In the genomic region with DNA sequence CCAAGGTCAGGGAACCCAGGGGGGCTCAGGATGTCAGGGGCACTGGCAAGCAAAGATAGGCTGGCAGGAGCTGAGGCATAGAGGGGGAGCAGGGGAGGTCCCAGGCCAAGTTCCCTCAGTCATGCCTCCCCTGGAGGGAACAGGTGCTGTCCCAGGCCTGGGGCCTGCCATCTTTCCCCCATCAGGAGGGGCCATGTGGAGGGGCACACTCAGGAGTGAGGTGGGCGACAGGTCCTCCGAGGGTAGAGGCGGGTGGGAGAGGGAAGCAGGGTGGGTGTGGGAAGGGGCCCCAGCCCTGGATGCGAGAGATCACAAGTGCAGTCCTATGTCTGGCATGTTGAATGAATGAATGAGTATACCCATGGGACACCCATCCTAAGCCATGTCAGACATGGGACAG, we compare ENCODE assay signal across 17 cellular contexts.
DNase-seq lines count a peak whose midpoint lies in the region; ATAC-seq and TF ChIP-seq lines count a peak whose summit lies in the region.
"Had no signal": no experiment of that assay in that cellular context is flagged by ENCODE, and none has a peak within 500 bp of the region (broad histone marks: within the 10 kb centered on the region; RNA-seq: fewer than 3 reads in every experiment).

No MANE protein-coding gene starts in this region.

- peak overlapping the region in 1 of 2 experiments; percentile 55 for H3K14ac ChIP-seq in mesenchymal stem cell (ENCODE audit: low read length in 2 of 2)

- no peak for TF ChIP-seq POLR2A in spleen (IDR thresholded peaks at IDR 0.05)
- no peak for TF ChIP-seq POLR2A in vagina (IDR thresholded peaks at IDR 0.05)

- TF ChIP-seq CTCF in right atrium auricular region (IDR thresholded peaks at IDR 0.05), result no peak
- TF ChIP-seq CTCF in endothelial cell (IDR thresholded peaks at IDR 0.05; ENCODE audit: unreplicated experiment), result no peak
- no peak for TF ChIP-seq CTCF in spleen (IDR thresholded peaks at IDR 0.05 in 8 of 11, conservative IDR thresholded peaks at IDR 0.05 in 3 of 11)
- no peak for TF ChIP-seq CTCF in vagina (IDR thresholded peaks at IDR 0.05)

- no peak overlapping the region for H3K18ac ChIP-seq in mesenchymal stem cell (ENCODE audit: low read depth in 1 of 2, low read length in 2 of 2)

- H2AK5ac ChIP-seq in mesenchymal stem cell (ENCODE audit: low read length, severe bottlenecking), result no peak overlapping the region

- H3K4me3 ChIP-seq in right atrium auricular region (no peak overlapping the region), mesenchymal stem cell (ENCODE audit: insufficient read depth in 1 of 2, low read depth in 1 of 2, low read length in 2 of 2) (no peak overlapping the region), spleen (no peak overlapping the region), vagina (no peak overlapping the region)
- H3K4me3 ChIP-seq: BLaER1 treated with 17β-estradiol and CSF1 and Interleukin-3, amounts not matched to agents 10 nM and 100 nM; GM12878 had no signal

- no peak overlapping the region for H3K23ac ChIP-seq in mesenchymal stem cell (ENCODE audit: low read length in 2 of 2)

- H3K4me2 ChIP-seq in mesenchymal stem cell (ENCODE audit: low read length, poor library complexity, severe bottlenecking), result no peak overlapping the region

- no peaks in the 10 kb centered on the region for H3K79me1 ChIP-seq in mesenchymal stem cell (replicated peaks; ENCODE audit: low read length, poor library complexity, severe bottlenecking)

- H3K27ac Mint-ChIP-seq in endothelial cell (ENCODE audit: unreplicated experiment), result peak overlapping the region; percentile 16
- no peak overlapping the region for H3K27ac Mint-ChIP-seq in activated T-cell treated with anti-CD3 and anti-CD28 coated beads, Interleukin-2, amount 50 U/mL, for 72 hours
- H3K27ac Mint-ChIP-seq: B cell; CD8-positive, alpha-beta T cell had no signal

- no peak overlapping the region for H2BK15ac ChIP-seq in mesenchymal stem cell (ENCODE audit: low read depth, poor library complexity, severe bottlenecking)

- H3K27me3 ChIP-seq in right atrium auricular region (no peaks in the 10 kb centered on the region), mesenchymal stem cell (ENCODE audit: control insufficient read depth in 1 of 2, insufficient read depth in 1 of 2, low read length in 2 of 2) (peaks cover 23 to 70% of the 10 kb centered on the region in 2 experiments), spleen (replicated peaks in 1 of 7) (peaks cover 0 to 54% (median 0%) of the 10 kb centered on the region in 7 donors), vagina (no peaks in the 10 kb centered on the region)
- H3K27me3 ChIP-seq: BLaER1 treated with 17β-estradiol and CSF1 and Interleukin-3, amounts not matched to agents 10 nM and 100 nM had no signal

- no peaks in the 10 kb centered on the region for H3K36me3 Mint-ChIP-seq in endothelial cell (ENCODE audit: low read depth, unreplicated experiment)
- no peaks in the 10 kb centered on the region for H3K36me3 Mint-ChIP-seq in activated T-cell treated with anti-CD3 and anti-CD28 coated beads, Interleukin-2, amount 50 U/mL, for 72 hours (ENCODE audit: insufficient read depth in 2 of 2)
- H3K36me3 Mint-ChIP-seq: CD8-positive, alpha-beta T cell had no signal

- H3K4ac ChIP-seq in mesenchymal stem cell (ENCODE audit: low read depth in 1 of 2, low read length in 2 of 2), result no peak overlapping the region

- H3K4me1 Mint-ChIP-seq in endothelial cell (ENCODE audit: unreplicated experiment), result peaks cover 43% of the 10 kb centered on the region
- no peaks in the 10 kb centered on the region for H3K4me1 Mint-ChIP-seq in activated T-cell treated with anti-CD3 and anti-CD28 coated beads, Interleukin-2, amount 50 U/mL, for 72 hours (ENCODE audit: low read depth)
- H3K4me1 Mint-ChIP-seq: B cell had no signal

- no peaks in the 10 kb centered on the region for H3K36me3 ChIP-seq in right atrium auricular region
- H3K36me3 ChIP-seq in mesenchymal stem cell (ENCODE audit: control insufficient read depth in 1 of 2, insufficient read depth in 2 of 2, low read depth in 1 of 2, low read length in 2 of 2), result no peaks in the 10 kb centered on the region
- no peaks in the 10 kb centered on the region for H3K36me3 ChIP-seq in spleen
- H3K36me3 ChIP-seq in vagina, result no peaks in the 10 kb centered on the region
- H3K36me3 ChIP-seq: BLaER1 treated with 17β-estradiol and CSF1 and Interleukin-3, amounts not matched to agents 10 nM and 100 nM had no signal

- H3K4me1 ChIP-seq in right atrium auricular region (peaks cover 0 to 13% of the 10 kb centered on the region in 2 donors), mesenchymal stem cell (ENCODE audit: control insufficient read depth, insufficient read depth, low read depth, low read length) (no peaks in the 10 kb centered on the region), spleen (no peaks in the 10 kb centered on the region), vagina (peaks cover 10% of the 10 kb centered on the region)

- H3K27ac ChIP-seq in right atrium auricular region (no peak overlapping the region), mesenchymal stem cell (ENCODE audit: low read length, poor library complexity, severe bottlenecking) (no peak overlapping the region), spleen (no peak overlapping the region), vagina (no peak overlapping the region)

- intact Hi-C loops in left cardiac atrium (cut with DNase I), result no loop called here
- intact Hi-C loops in spleen (cut with DNase I; ENCODE audit: low total_unique reads), result no loop called here
- intact Hi-C loops in vagina (cut with DNase I), result no loop called here

- H3K9me3 ChIP-seq in right atrium auricular region (no peaks in the 10 kb centered on the region), mesenchymal stem cell (ENCODE audit: control insufficient read depth, low read length) (no peaks in the 10 kb centered on the region), spleen (no peaks in the 10 kb centered on the region), vagina (no peaks in the 10 kb centered on the region)
- H3K9me3 ChIP-seq: BLaER1 treated with 17β-estradiol and CSF1 and Interleukin-3, amounts not matched to agents 10 nM and 100 nM had no signal

- H4K8ac ChIP-seq in mesenchymal stem cell (ENCODE audit: low read length), result no peak overlapping the region

- H2BK12ac ChIP-seq in mesenchymal stem cell (ENCODE audit: low read length in 2 of 2), result no peak overlapping the region

- H3K27me3 Mint-ChIP-seq in endothelial cell (ENCODE audit: unreplicated experiment), result peaks cover 19% of the 10 kb centered on the region
- H3K27me3 Mint-ChIP-seq in activated T-cell treated with anti-CD3 and anti-CD28 coated beads, Interleukin-2, amount 50 U/mL, for 72 hours (ENCODE audit: low read depth), result peaks cover 6% of the 10 kb centered on the region

- WGBS in mesenchymal stem cell, result 95% methylated on average over 4 of the region's 4 CpGs
- WGBS in spleen, 5 donors, result 84 to 95% (median 85%) methylated on average over 4 of the region's 4 CpGs

- peak overlapping the region; percentile 9 for H2BK5ac ChIP-seq in mesenchymal stem cell (ENCODE audit: low read depth, low read length, poor library complexity, severe bottlenecking)

- H3K9ac ChIP-seq in mesenchymal stem cell (ENCODE audit: low read length), result no peak overlapping the region
- H3K9ac ChIP-seq: BLaER1 treated with 17β-estradiol and CSF1 and Interleukin-3, amounts not matched to agents 10 nM and 100 nM had no signal

- no peak overlapping the region for H2BK120ac ChIP-seq in mesenchymal stem cell (ENCODE audit: low read depth, low read length)

- DNase-seq in left cardiac atrium (peak; percentile 14), right atrium auricular region (ENCODE audit: low spot score) (no peak), endothelial cell (ENCODE audit: low spot score) (no peak), mesenchymal stem cell (no peak), spleen (peak; percentile 51), vagina (ENCODE audit: extremely low spot score in 2 of 2) (no peak)
- no peak for DNase-seq in activated T-cell treated with anti-CD3 and anti-CD28 coated beads, Interleukin-2, amount 50 U/mL, for 72 hours
- no peak for DNase-seq in activated CD4-positive, alpha-beta T cell treated with anti-CD3 and anti-CD28 coated beads for 4 hours
- DNase-seq: Calu3; CD8-positive, alpha-beta T cell; DMS53; DND-41; EL; H9 had no signal

- H4K91ac ChIP-seq in mesenchymal stem cell (ENCODE audit: low read length), result no peak overlapping the region

- no peak for ATAC-seq in left cardiac atrium
- no peak for ATAC-seq in activated T-cell treated with anti-CD3 and anti-CD28 coated beads, Interleukin-2, amount 50 U/mL, for 72 hours (replicated peaks in 1 of 2)
- ATAC-seq: CD8-positive, alpha-beta T cell; GM12878 had no signal

- no peaks in the 10 kb centered on the region for H3K9me3 Mint-ChIP-seq in endothelial cell (ENCODE audit: unreplicated experiment)
- no peaks in the 10 kb centered on the region for H3K9me3 Mint-ChIP-seq in activated T-cell treated with anti-CD3 and anti-CD28 coated beads, Interleukin-2, amount 50 U/mL, for 72 hours
- H3K9me3 Mint-ChIP-seq: CD8-positive, alpha-beta T cell; H9 had no signal

- H3K4me3 Mint-ChIP-seq in endothelial cell (ENCODE audit: unreplicated experiment), result no peak overlapping the region
- no peak overlapping the region for H3K4me3 Mint-ChIP-seq in activated T-cell treated with anti-CD3 and anti-CD28 coated beads, Interleukin-2, amount 50 U/mL, for 72 hours
- H3K4me3 Mint-ChIP-seq: B cell; CD8-positive, alpha-beta T cell; H9 had no signal

- no peak overlapping the region for H2AFZ ChIP-seq in mesenchymal stem cell (ENCODE audit: low read depth, low read length)

Comparison
In these comparisons a context has a peak if more than half of its experiments do, and no peak if none do; other contexts are left out.
1. DNase-seq: peak in left cardiac atrium (single experiment) and spleen (single experiment); none in right atrium auricular region (single experiment), endothelial cell (single experiment), mesenchymal stem cell (single experiment), vagina (0 of 2), activated T-cell treated with anti-CD3 and anti-CD28 coated beads, Interleukin-2, amount 50 U/mL, for 72 hours (0 of 2) and activated CD4-positive, alpha-beta T cell treated with anti-CD3 and anti-CD28 coated beads for 4 hours (0 of 2).